27 cellular contexts compared by ENCODE assay signal in the genomic region with DNA sequence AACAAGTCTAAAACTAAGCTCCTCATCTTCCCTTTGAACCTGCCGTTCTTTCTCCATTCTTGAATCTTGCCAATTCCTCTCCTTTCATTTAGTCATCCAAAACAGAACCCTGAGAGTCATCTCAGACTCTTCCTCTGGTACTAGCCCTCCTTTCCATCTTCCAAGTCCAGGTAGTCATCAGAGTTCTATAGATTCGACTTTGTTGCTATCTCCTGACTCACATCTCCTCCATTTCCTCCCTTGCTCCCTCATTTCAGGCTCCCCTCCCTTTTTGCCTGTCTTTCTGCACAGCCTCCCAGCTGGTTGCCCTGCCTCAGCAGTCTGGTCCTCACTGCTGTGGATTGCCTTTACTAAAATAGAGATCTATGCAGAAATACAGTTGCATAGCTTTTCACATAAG.
"Had no signal": no experiment of that assay in that cellular context is flagged by ENCODE, and none has a peak within 500 bp of the region (broad histone marks: within the 10 kb centered on the region; RNA-seq: fewer than 3 reads in every experiment).

No MANE protein-coding gene starts in this region.

- H3K4me3 Mint-ChIP-seq: activated CD4-positive, alpha-beta memory T cell treated with anti-CD3 and anti-CD28 coated beads for 36 hours; activated naive CD8-positive, alpha-beta T cell treated with anti-CD3 and anti-CD28 coated beads, Interleukin-2, amount 10 ng/mL, durations not matched to agents 7 days and 5 days; memory B cell; natural killer cell treated with Interleukin-12 subunit alpha and Interleukin-12 subunit beta and Interleukin-15 and Interleukin-18, amount 100 ng/mL, for 72 hours; T-helper 1 cell treated with Interleukin-12 subunit alpha and Interleukin-12 subunit beta and Interleukin-4 antibody, amounts not matched to agents 30 μg/mL and 1 μg/mL, for 36 hours had no signal

- ATAC-seq: left colon; natural killer cell treated with Interleukin-12 subunit alpha and Interleukin-12 subunit beta and Interleukin-15 and Interleukin-18, amount 100 ng/mL, for 72 hours; right lobe of liver had no signal

- H3K27me3 ChIP-seq: right lobe of liver, upper lobe of left lung had no signal

- H3K9me3 ChIP-seq: right lobe of liver, upper lobe of left lung had no signal

- DNase-seq: activated CD4-positive, alpha-beta memory T cell treated with anti-CD3 and anti-CD28 coated beads for 36 hours; activated CD4-positive, alpha-beta T cell treated with anti-CD3 and anti-CD28 coated beads for 48 hours; activated naive CD4-positive, alpha-beta T cell; activated naive CD8-positive, alpha-beta T cell treated with anti-CD3 and anti-CD28 coated beads, Interleukin-2, amount 10 ng/mL, durations not matched to agents 7 days and 5 days; activated T-cell treated with anti-CD3 and anti-CD28 coated beads for 4 hours; amniotic stem cell; cerebellar nuclear complex; effector CD4-positive, alpha-beta T cell; erythroblast; foreskin fibroblast; left colon; nucleus accumbens; right lobe of liver; stimulated activated CD4-positive, alpha-beta T cell treated with anti-CD3 and anti-CD28 coated beads, Interleukin-2, amount 100 ng/mL, for 48 hours; stimulated activated CD8-positive, alpha-beta memory T cell treated with anti-CD3 and anti-CD28 coated beads, Interleukin-4, amount 100 ng/mL, for 48 hours; stimulated activated naive CD4-positive, alpha-beta T cell; T1000; upper lobe of left lung had no signal

- H3K27ac Mint-ChIP-seq: activated CD4-positive, alpha-beta memory T cell treated with anti-CD3 and anti-CD28 coated beads for 36 hours; activated naive CD8-positive, alpha-beta T cell treated with anti-CD3 and anti-CD28 coated beads, Interleukin-2, amount 10 ng/mL, durations not matched to agents 7 days and 5 days; memory B cell; T-helper 1 cell treated with Interleukin-12 subunit alpha and Interleukin-12 subunit beta and Interleukin-4 antibody, amounts not matched to agents 30 μg/mL and 1 μg/mL, for 36 hours had no signal

- FAIRE-seq: bronchial epithelial cell, endometrium, keratinocyte had no signal

- H3K9ac ChIP-seq: parathyroid adenoma had no signal

- H3K27ac ChIP-seq: coronary artery, parathyroid adenoma, right lobe of liver, skin epidermis, upper lobe of left lung had no signal

- H3K4me3 ChIP-seq: coronary artery, right lobe of liver, skin epidermis, upper lobe of left lung had no signal

- H2AFZ ChIP-seq: parathyroid adenoma had no signal

- H3K27me3 Mint-ChIP-seq: activated CD4-positive, alpha-beta memory T cell treated with anti-CD3 and anti-CD28 coated beads for 36 hours; activated naive CD8-positive, alpha-beta T cell treated with anti-CD3 and anti-CD28 coated beads, Interleukin-2, amount 10 ng/mL, durations not matched to agents 7 days and 5 days; memory B cell; natural killer cell treated with Interleukin-12 subunit alpha and Interleukin-12 subunit beta and Interleukin-15 and Interleukin-18, amount 100 ng/mL, for 72 hours had no signal
